ENCODE assay signal across 11 cellular contexts in the genomic region with DNA sequence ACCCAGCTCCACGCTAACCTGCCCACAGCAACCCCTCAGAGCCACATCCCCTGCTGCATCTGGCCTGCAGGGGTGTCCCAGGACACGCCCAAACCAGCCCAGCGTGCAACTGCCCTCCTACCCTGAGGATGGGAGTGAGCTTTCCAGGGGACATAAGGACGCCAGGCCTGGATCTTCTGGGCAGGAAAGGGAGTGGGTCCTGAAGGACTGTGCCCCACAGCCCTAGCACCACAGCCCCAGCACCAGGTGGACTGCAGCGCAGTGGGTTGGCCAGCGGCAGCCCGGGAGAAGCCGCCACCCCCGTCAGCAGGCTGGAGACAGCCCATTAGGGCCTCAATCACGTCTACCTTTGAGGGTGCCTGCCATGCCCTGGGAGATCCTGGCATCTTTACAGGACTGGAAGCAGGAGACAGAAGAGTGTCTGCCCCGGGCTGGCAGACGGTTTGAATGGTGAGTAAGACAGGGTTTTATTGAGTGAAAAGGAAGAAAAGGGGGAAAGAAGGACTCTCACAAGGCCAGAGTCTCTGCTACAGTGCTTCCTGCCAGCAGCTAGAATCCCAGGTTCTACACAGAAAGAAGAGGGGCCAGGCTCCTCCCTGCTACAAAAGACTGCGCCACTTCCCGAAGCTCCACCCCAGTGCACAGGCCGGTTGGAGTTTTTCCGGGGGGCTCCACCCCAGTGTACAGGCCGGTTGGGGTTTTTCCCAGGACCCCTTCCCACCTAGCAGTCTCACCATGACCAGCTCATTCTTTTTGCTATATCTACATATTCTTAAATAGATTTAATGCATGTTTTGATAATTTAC.
DNase-seq lines count a peak whose midpoint lies in the region; ATAC-seq and TF ChIP-seq lines count a peak whose summit lies in the region.
"Had no signal": no experiment of that assay in that cellular context is flagged by ENCODE, and none has a peak within 500 bp of the region (broad histone marks: within the 10 kb centered on the region; RNA-seq: fewer than 3 reads in every experiment).

No MANE protein-coding gene starts in this region.

- no peak overlapping the region for H2BK5ac ChIP-seq in IMR-90 (ENCODE audit: low read depth, low read length, poor library complexity, severe bottlenecking)

- H3K4me2 ChIP-seq in IMR-90 (ENCODE audit: low read depth, low read length): no peak overlapping the region

- H3K14ac ChIP-seq in IMR-90 (replicated peaks; ENCODE audit: low read depth, low read length): no peak overlapping the region

- H3K4me1 Mint-ChIP-seq in type B pancreatic cell (ENCODE audit: unreplicated experiment): no peaks in the 10 kb centered on the region

- H3K4me3 ChIP-seq in IMR-90 (ENCODE audit: insufficient read depth, low read depth, low read length) (no peak overlapping the region), mesodermal cell (ENCODE audit: extremely low read depth, insufficient read depth, low read length, poor library complexity, severe bottlenecking) (no peak overlapping the region)
- H3K4me3 ChIP-seq: SJCRH30 had no signal

- H3K9me3 Mint-ChIP-seq in type B pancreatic cell: no peaks in the 10 kb centered on the region
- H3K9me3 Mint-ChIP-seq: naive thymus-derived CD8-positive, alpha-beta T cell had no signal

- H4K8ac ChIP-seq in IMR-90 (ENCODE audit: low read depth in 2 of 2, low read length in 2 of 2): no peak overlapping the region

- no peak overlapping the region for H3K56ac ChIP-seq in IMR-90 (ENCODE audit: extremely low read depth, insufficient read depth, low read length)

- no peak overlapping the region for H3K9ac ChIP-seq in IMR-90 (ENCODE audit: low read depth, low read length)

- no peak for TF ChIP-seq RAD21 in IMR-90 (IDR thresholded peaks at IDR 0.05; ENCODE audit: low read length)

- intact Hi-C loops in IMR-90 (cut with micrococcal nuclease): no loop called here

- dilution Hi-C loops in IMR-90 (cut with HindIII; ENCODE audit: low sequenced_read_pairs, unreplicated experiment): no loop called here

- H3K27me3 Mint-ChIP-seq in type B pancreatic cell: no peaks in the 10 kb centered on the region
- H3K27me3 Mint-ChIP-seq: naive thymus-derived CD8-positive, alpha-beta T cell had no signal

- H3K27ac Mint-ChIP-seq in type B pancreatic cell: no peak overlapping the region

- H4K5ac ChIP-seq in IMR-90 (ENCODE audit: low read depth, low read length): no peak overlapping the region

- peak overlapping the region; percentile 3; the same call in 1 of the 2 replicates for H2AK5ac ChIP-seq in IMR-90 (ENCODE audit: low read depth, low read length)

- H3K36me3 ChIP-seq in IMR-90 (ENCODE audit: control insufficient read depth, insufficient read depth, low read length) (peaks cover 33% of the 10 kb centered on the region), mesodermal cell (ENCODE audit: control insufficient read depth, insufficient read depth, low read length) (peaks cover 58% of the 10 kb centered on the region)

- POLR2A ChIA-PET in IMR-90 (lab: Charles Lee; ENCODE audit: unreplicated experiment): no interaction called here

- no peak overlapping the region for H4K91ac ChIP-seq in IMR-90 (ENCODE audit: insufficient read depth, low read depth, low read length)

- CTCF ChIA-PET in IMR-90 (lab: Yijun Ruan, JAX): no interaction called here

- peak overlapping the region; percentile 16; the same call in 1 of the 2 replicates for H3K23ac ChIP-seq in IMR-90 (ENCODE audit: low read depth, low read length)

- in situ Hi-C loops in G401 (cut with HindIII; ENCODE audit: low sequenced_read_pairs): no loop called here
- in situ Hi-C loops in IMR-90 (cut with MboI; ENCODE audit: low sequenced_read_pairs): loop anchor here (25.0 kb wide), 1 partner anchor 428 kb away; the partner anchor contains the start of genes SBDS and TYW1

- peaks cover 9 to 48% of the 10 kb centered on the region in 2 experiments for H3K79me1 ChIP-seq in IMR-90 (ENCODE audit: low read depth in 1 of 2, low read length in 2 of 2)

- no peak overlapping the region for H3K18ac ChIP-seq in IMR-90 (ENCODE audit: low read depth, low read length)

- TF ChIP-seq CTCF in IMR-90 (conservative IDR thresholded peaks at IDR 0.05; ENCODE audit: low read depth, low read length) (no peak), type B pancreatic cell (conservative IDR thresholded peaks at IDR 0.05) (no peak)

- BruUV-seq in IMR-90 (replicated peaks; lab: Mats Ljungman, UMichigan): no TSS peak

- H2BK15ac ChIP-seq in IMR-90 (ENCODE audit: low read depth, low read length): no peak overlapping the region

- H2BK120ac ChIP-seq in IMR-90 (ENCODE audit: low read depth, low read length): no peak overlapping the region

- no peaks in the 10 kb centered on the region for H3K9me3 ChIP-seq in IMR-90 (ENCODE audit: control insufficient read depth, insufficient read depth, low read length)
- H3K9me3 ChIP-seq in mesodermal cell (ENCODE audit: control insufficient read depth, low read length): no peaks in the 10 kb centered on the region
- H3K9me3 ChIP-seq: SJCRH30 had no signal

- no peak overlapping the region for H3K4ac ChIP-seq in IMR-90 (ENCODE audit: low read depth, low read length)

- H2BK20ac ChIP-seq in IMR-90 (ENCODE audit: low read depth, low read length): no peak overlapping the region

- TF ChIP-seq POLR2A in IMR-90 (IDR thresholded peaks at IDR 0.05; ENCODE audit: low read depth, low read length): no peak

- DNase-seq in G401 (ENCODE audit: low spot score): peak; percentile 41
- DNase-seq in IMR-90: no peak
- peak in 14 of 61 donors; percentile 1 to 41 (median 8) for DNase-seq in caudate nucleus (lab: John Stamatoyannopoulos, UW)
- no peak for DNase-seq in H4 (ENCODE audit: low spot score)
- no peak for DNase-seq in NCI-H1105 (lab: John Stamatoyannopoulos, UW)
- DNase-seq in type B pancreatic cell (ENCODE audit: extremely low spot score, unreplicated experiment): no peak
- no peak for DNase-seq in GF-D8 (lab: John Stamatoyannopoulos, UW)
- DNase-seq: naive thymus-derived CD8-positive, alpha-beta T cell; NCI-H1417 treated with DMSO at 0.1 percent for 48 hours; SJCRH30 had no signal

- 0 out of 2 replicates have a peak, but pooled peaks cover 5% of the 10 kb centered on the region for H3K9me1 ChIP-seq in IMR-90 (ENCODE audit: insufficient read depth, low read length)

- H3K36me3 Mint-ChIP-seq in type B pancreatic cell: peaks cover 9% of the 10 kb centered on the region

- no peak overlapping the region for H2AFZ ChIP-seq in IMR-90 (replicated peaks; ENCODE audit: low read length, poor library complexity)

- no peak overlapping the region for H2AK9ac ChIP-seq in IMR-90 (replicated peaks; ENCODE audit: low read depth, low read length, poor library complexity)

- H3K27me3 ChIP-seq in IMR-90 (ENCODE audit: control insufficient read depth, insufficient read depth, low read length): no peaks in the 10 kb centered on the region
- H3K27me3 ChIP-seq: SJCRH30 had no signal

- whole genome bisulfite sequencing in IMR-90 (ENCODE audit: extremely low coverage in 2 of 2, insufficient read length in 1 of 2), 2 experiments: no CpG with 5 or more reads among the region's 17 CpGs
- WGBS in mesodermal cell (ENCODE audit: insufficient coverage in 2 of 2), 2 experiments: 88 to 89% methylated on average over 9 to 15 of the region's 17 CpGs

- H4K20me1 ChIP-seq in IMR-90 (ENCODE audit: insufficient read depth, low read length): peaks cover 42% of the 10 kb centered on the region

- no peak for ATAC-seq in IMR-90 (ENCODE audit: low read depth)

- H3K27ac ChIP-seq in IMR-90 (ENCODE audit: insufficient read depth, low read length): no peak overlapping the region
- H3K27ac ChIP-seq in caudate nucleus (ENCODE audit: low read depth, low read length): peak overlapping the region; percentile 64
- peak overlapping the region; percentile 33 for H3K27ac ChIP-seq in mesodermal cell (ENCODE audit: low read depth, low read length, severe bottlenecking)
- H3K27ac ChIP-seq: SJCRH30 had no signal

- H3K4me1 ChIP-seq in IMR-90 (ENCODE audit: control insufficient read depth, insufficient read depth, low read length) (peaks cover 5% of the 10 kb centered on the region; the same call in 1 of the 2 replicates), mesodermal cell (ENCODE audit: control insufficient read depth, insufficient read depth, low read length, poor library complexity, severe bottlenecking) (peaks cover 3% of the 10 kb centered on the region)
- H3K4me1 ChIP-seq: SJCRH30 had no signal

- no peak overlapping the region for H3K4me3 Mint-ChIP-seq in type B pancreatic cell
- H3K4me3 Mint-ChIP-seq: naive thymus-derived CD8-positive, alpha-beta T cell had no signal

TF ChIP-seq in IMR-90, 13 proteins besides CTCF, POLR2A, EP300 and RAD21 (continues in another document):
- TF ChIP-seq MAFK (IDR thresholded peaks at IDR 0.05; ENCODE audit: low read depth, low read length) (no peak), SMC3 (IDR thresholded peaks at IDR 0.05; ENCODE audit: low read depth, low read length) (no peak), ELK1 (IDR thresholded peaks at IDR 0.05; ENCODE audit: borderline replicate concordance, low read depth, low read length) (no peak), RCOR1 (IDR thresholded peaks at IDR 0.05; ENCODE audit: insufficient replicate concordance, low read length) (no peak), FOS (IDR thresholded peaks at IDR 0.05; ENCODE audit: low read depth, low read length) (no peak), MXI1 (IDR thresholded peaks at IDR 0.05; ENCODE audit: borderline replicate concordance, low read depth, low read length) (no peak), CEBPB (IDR thresholded peaks at IDR 0.05; ENCODE audit: low read depth, low read length) (no peak), RFX5 (IDR thresholded peaks at IDR 0.05; ENCODE audit: low read depth, low read length) (no peak), NFE2L2 (IDR thresholded peaks at IDR 0.05; ENCODE audit: low read depth, low read length) (no peak), CHD1 (IDR thresholded peaks at IDR 0.05; ENCODE audit: low read depth, low read length) (no peak)
- TF ChIP-seq, protein P1, sequence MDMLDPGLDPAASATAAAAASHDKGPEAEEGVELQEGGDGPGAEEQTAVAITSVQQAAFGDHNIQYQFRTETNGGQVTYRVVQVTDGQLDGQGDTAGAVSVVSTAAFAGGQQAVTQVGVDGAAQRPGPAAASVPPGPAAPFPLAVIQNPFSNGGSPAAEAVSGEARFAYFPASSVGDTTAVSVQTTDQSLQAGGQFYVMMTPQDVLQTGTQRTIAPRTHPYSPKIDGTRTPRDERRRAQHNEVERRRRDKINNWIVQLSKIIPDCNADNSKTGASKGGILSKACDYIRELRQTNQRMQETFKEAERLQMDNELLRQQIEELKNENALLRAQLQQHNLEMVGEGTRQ (IDR thresholded peaks at IDR 0.05; ENCODE audit: low read depth, low read length): no peak
